Comparison of ENCODE assay signal across 8 cellular contexts in genomic region chr20:62386383-62387218, GRCh38. TPM values are rescaled to one million over a fixed set of nuclear protein-coding genes. Genes with fewer than 3 reads are reported as not detected.
DNase-seq lines count a peak whose midpoint lies in the region; ATAC-seq and TF ChIP-seq lines count a peak whose summit lies in the region.

Gene RPS21, plus strand, starts transcription at chr20:62387103. Its CDS starts 236 bp downstream, at chr20:62387339.

- peak within 1 kb of the TSS; percentile 91 for H3K27ac ChIP-seq in cingulate gyrus (ENCODE audit: low read depth, low read length)

- DNase-seq in AML-193 (lab: John Stamatoyannopoulos, UW) = peak; percentile 79 to 82
- DNase-seq in NCI-H460 (ENCODE audit: extremely low read depth, low read depth) = peak; percentile 87
- DNase-seq in activated CD4-positive, alpha-beta T cell treated with anti-CD3 and anti-CD28 coated beads for 4 hours = peak; percentile 92
- DNase-seq in left kidney (ENCODE audit: low read depth, low spot score) = peak; percentile 98
- peak; percentile 93 for DNase-seq in stimulated activated CD4-positive, alpha-beta T cell treated with anti-CD3 and anti-CD28 coated beads, Interleukin-1b, Interleukin-23, amount 100 ng/mL, for 48 hours

- peak; percentile 87 for ATAC-seq in HG03432 (IDR thresholded peaks at IDR 0.05; ENCODE audit: unreplicated experiment)

- TF ChIP-seq POLR2A in GM19099 (IDR thresholded peaks at IDR 0.05; ENCODE audit: extremely low read depth, insufficient read length, low read depth) = peak; percentile 95

RNA-seq across cellular contexts. Expression of gene RPS21, which starts in this region (rescaled TPM):
- 1,658 and 1,943 TPM in 2 replicates for total RNA-seq in NCI-H460 (2014; rRNA removed; shearing (Covaris generic))
- 3,089 and 4,487 TPM in 2 replicates for polyA plus RNA-seq in NCI-H460 (2014; cell fraction: nucleus; rRNA removed)

Comparison
In these comparisons a context has a peak if more than half of its experiments do, and no peak if none do; other contexts are left out.
1. Peak in every context shown above with its lines: DNase-seq, ATAC-seq and H3K27ac ChIP-seq.